ENCODE assay signal across 13 cellular contexts in genomic region chr1:156959414-156959813, GRCh38. TPM values are rescaled to one million over a fixed set of nuclear protein-coding genes. Genes with fewer than 3 reads are reported as not detected.
DNase-seq lines count a peak whose midpoint lies in the region; ATAC-seq and TF ChIP-seq lines count a peak whose summit lies in the region.
"Had no signal": no experiment of that assay in that cellular context is flagged by ENCODE, and none has a peak within 500 bp of the region (broad histone marks: within the 10 kb centered on the region; RNA-seq: fewer than 3 reads in every experiment).

No MANE protein-coding gene starts in this region.

- ATAC-seq in HG02970 (IDR thresholded peaks at IDR 0.05; ENCODE audit: low FRiP score, unreplicated experiment) (no peak), HG03039 (IDR thresholded peaks at IDR 0.05; ENCODE audit: unreplicated experiment) (no peak)

- H3K27me3 ChIP-seq in AG04450 (ENCODE audit: control insufficient read depth, insufficient read depth, low read length) = no peaks in the 10 kb centered on the region
- H3K27me3 ChIP-seq: BE2C had no signal

- CTCF ChIA-PET in AG04450 (lab: Charles Lee) = interaction anchor here (1.0 to 1.8 kb wide), 4 partner anchors 32 to 197 kb away, joined by 3 to 7 read pairs (median 4); no protein-coding TSS in a partner anchor

- POLR2A ChIA-PET in AG04450 (lab: Yijun Ruan, JAX) = interaction anchor here (0.5 kb wide), 1 partner anchor 138 kb away, joined by 9 read pairs; no protein-coding TSS in a partner anchor

- no peaks in the 10 kb centered on the region for H3K9me3 ChIP-seq in AG04450 (ENCODE audit: control insufficient read depth, insufficient read depth, low read length)
- H3K9me3 ChIP-seq: BE2C had no signal

- H3K27ac ChIP-seq in AG04450 (ENCODE audit: low read depth, low read length) = peak overlapping the region; percentile 31

- TF ChIP-seq CTCF in AG04450 (IDR thresholded peaks at IDR 0.05; ENCODE audit: low read depth, low read length) = no peak
- no peak for TF ChIP-seq CTCF in GM12865 (IDR thresholded peaks at IDR 0.05; ENCODE audit: insufficient read depth, low read depth, low read length, missing control alignments)

- H3K4me3 ChIP-seq in AG04450 (ENCODE audit: low read depth, low read length) = no peak overlapping the region
- no peak overlapping the region for H3K4me3 ChIP-seq in GM12865 (ENCODE audit: low read depth, low read length)

- peak; percentile 44 for DNase-seq in AG04450 (ENCODE audit: low read depth, low spot score)
- DNase-seq in GM12865 (ENCODE audit: low read depth) = peak; percentile 50
- peak; percentile 44 for DNase-seq in NCI-H2196 treated with DMSO at 0.1 percent for 48 hours (lab: John Stamatoyannopoulos, UW; ENCODE audit: unreplicated experiment)
- DNase-seq in fibroblast of peridontal ligament (ENCODE audit: extremely low read depth) = peak; percentile 56
- no peak for DNase-seq in HUDEP-2 (lab: John Stamatoyannopoulos, UW; ENCODE audit: unreplicated experiment in 76 of 76)
- DNase-seq in D341Med (ENCODE audit: low spot score) = no peak
- DNase-seq: activated CD4-positive, alpha-beta memory T cell treated with anti-CD3 and anti-CD28 coated beads, Interleukin-2, amount 10 ng/mL, durations not matched to agents 7 days and 5 days; BE2C; NCI-H1092; stimulated activated naive CD4-positive, alpha-beta T cell; T-helper 1 cell had no signal

RNA-seq across cellular contexts. Expression of gene LRRC71, which starts 39.0 kb away (rescaled TPM):
- not detected in 2 replicates for polyA plus RNA-seq in AG04450 (2011; rRNA removed)
- polyA minus RNA-seq in AG04450 (2011; rRNA and poly(A)+ RNA removed) = 0.13 TPM in 1 of 2 replicates, not detected in the other

Comparison
In these comparisons a context has a peak if more than half of its experiments do, and no peak if none do; other contexts are left out.
1. DNase-seq: peak in AG04450 (single experiment), GM12865 (single experiment), NCI-H2196 treated with DMSO at 0.1 percent for 48 hours (single experiment) and fibroblast of peridontal ligament (single experiment); none in HUDEP-2 (0 of 76) and D341Med (single experiment).